In genomic region chr7:102464577-102465280, GRCh38 we compare ENCODE assay signal across 7 cellular contexts. TPM values are rescaled to one million over a fixed set of nuclear protein-coding genes. Genes with fewer than 3 reads are reported as not detected.
DNase-seq lines count a peak whose midpoint lies in the region; ATAC-seq, FAIRE-seq and TF ChIP-seq lines count a peak whose summit lies in the region.

TSS of gene ALKBH4 (minus strand) at chr7:102464863. CDS start at chr7:102464836, 27 bp downstream.
TSS of gene LRWD1 (plus strand) at chr7:102464984. CDS start at chr7:102465081, 97 bp downstream.

- H3K4me3 ChIP-seq in ascending aorta (peak within 1 kb of the TSS; percentile 85 to 99), hepatocyte (peak within 1 kb of the TSS; percentile 85)

- H3K9me2 ChIP-seq in hepatocyte (replicated peaks; ENCODE audit: insufficient read depth) = no peaks in the 10 kb centered on the region

- H3K27ac ChIP-seq in ascending aorta (peak within 1 kb of the TSS; percentile 64 to 78), hepatocyte (no peak within 1 kb of the TSS)

- peaks cover 18% of the 10 kb centered on the region for H3K4me1 Mint-ChIP-seq in T-helper 2 cell treated with Interferon-gamma antibody and Interleukin-4, amounts not matched to agents 5 μg/mL and 100 μg/mL, for 36 hours (ENCODE audit: low read depth)

- no peaks in the 10 kb centered on the region for H3K9me3 Mint-ChIP-seq in T-helper 2 cell treated with Interferon-gamma antibody and Interleukin-4, amounts not matched to agents 5 μg/mL and 100 μg/mL, for 36 hours

- H3K36me3 ChIP-seq in ascending aorta (peaks cover 0 to 2% of the 10 kb centered on the region in 2 donors), hepatocyte (replicated peaks; ENCODE audit: insufficient read depth, low read depth) (no peaks in the 10 kb centered on the region)

- H3K4me2 ChIP-seq in hepatocyte = peak within 1 kb of the TSS; percentile 93

- WGBS in hepatocyte (ENCODE audit: low lambda C conversion rate, missing lambda C conversion rate) = 2% methylated on average over 33 of the region's 81 CpGs

- H3K4me3 Mint-ChIP-seq in T-helper 2 cell treated with Interferon-gamma antibody and Interleukin-4, amounts not matched to agents 5 μg/mL and 100 μg/mL, for 36 hours = peak within 1 kb of the TSS; percentile 94

- H3K4me1 ChIP-seq in ascending aorta (peaks cover 11 to 15% of the 10 kb centered on the region in 2 donors), hepatocyte (ENCODE audit: insufficient read depth) (peaks cover 7% of the 10 kb centered on the region)

- H3K79me2 ChIP-seq in hepatocyte = peaks cover 27% of the 10 kb centered on the region

- peaks cover 7% of the 10 kb centered on the region for H3K36me3 Mint-ChIP-seq in T-helper 2 cell treated with Interferon-gamma antibody and Interleukin-4, amounts not matched to agents 5 μg/mL and 100 μg/mL, for 36 hours (ENCODE audit: low read depth)

- peak; percentile 95 for FAIRE-seq in GM18507 (lab: Jason Lieb, UNC)

- H3K27me3 ChIP-seq in ascending aorta = no peaks in the 10 kb centered on the region
- H3K27me3 ChIP-seq in hepatocyte = no peaks in the 10 kb centered on the region

- peak; percentile 87 for ATAC-seq in HG02970 (IDR thresholded peaks at IDR 0.05; ENCODE audit: low FRiP score, unreplicated experiment)

- intact Hi-C loops in ascending aorta (cut with DNase I) = loop anchor here (2.0 kb wide), 1 partner anchor 32 kb away; the partner anchor contains the start of gene ORAI2

- H3K9me3 ChIP-seq in ascending aorta (no peaks in the 10 kb centered on the region), hepatocyte (ENCODE audit: low read depth) (no peaks in the 10 kb centered on the region)

- TF ChIP-seq CTCF in ascending aorta (IDR thresholded peaks at IDR 0.05) = peak in 1 of 3 experiments; percentile 18
- peak; percentile 9 for TF ChIP-seq CTCF in hepatocyte (IDR thresholded peaks at IDR 0.05; ENCODE audit: poor library complexity)

- no peaks in the 10 kb centered on the region for H4K20me1 ChIP-seq in hepatocyte (ENCODE audit: insufficient read depth, poor library complexity, severe bottlenecking)

- DNase-seq in GM18507 (ENCODE audit: extremely low spot score, insufficient read length, low read depth) (peak; percentile 99), NCI-H187 treated with DMSO at 0.1 percent for 48 hours (lab: John Stamatoyannopoulos, UW) (peak; percentile 53), ascending aorta (ENCODE audit: low spot score in 2 of 2) (peak; percentile 67 to 97), hepatocyte (ENCODE audit: low spot score) (peak; percentile 97), retina (peak; percentile 97)
- peak; percentile 97 for DNase-seq in T-helper 2 cell treated with Interferon-gamma antibody and Interleukin-4, amounts not matched to agents 5 μg/mL and 100 μg/mL, for 36 hours (ENCODE audit: low spot score)

- no peaks in the 10 kb centered on the region for H3K27me3 Mint-ChIP-seq in T-helper 2 cell treated with Interferon-gamma antibody and Interleukin-4, amounts not matched to agents 5 μg/mL and 100 μg/mL, for 36 hours (ENCODE audit: low read depth)

- peak within 1 kb of the TSS; percentile 96 for H2AFZ ChIP-seq in hepatocyte

- H3K27ac Mint-ChIP-seq in T-helper 2 cell treated with Interferon-gamma antibody and Interleukin-4, amounts not matched to agents 5 μg/mL and 100 μg/mL, for 36 hours = peak within 1 kb of the TSS; percentile 80

RNA-seq across cellular contexts. Expression of gene ALKBH4, which starts in this region (rescaled TPM):
- total RNA-seq in ascending aorta = 26.4 TPM
- total RNA-seq in hepatocyte = 10.1 and 13.3 TPM in 2 replicates
- polyA plus RNA-seq in hepatocyte = 15.8 TPM in 2 replicates

RNA-seq across cellular contexts. Expression of gene LRWD1, which starts in this region (rescaled TPM):
- total RNA-seq in ascending aorta (24.4 TPM), hepatocyte (16.0 and 19.0 TPM in 2 replicates)
- 17.8 and 18.3 TPM in 2 replicates for polyA plus RNA-seq in hepatocyte
